ENCODE assay signal across 21 cellular contexts in genomic region chr6:47496935-47497579, GRCh38. TPM values are rescaled to one million over a fixed set of nuclear protein-coding genes. Genes with fewer than 3 reads are reported as not detected.
DNase-seq lines count a peak whose midpoint lies in the region; ATAC-seq, FAIRE-seq and TF ChIP-seq lines count a peak whose summit lies in the region.
"Had no signal": no experiment of that assay in that cellular context is flagged by ENCODE, and none has a peak within 500 bp of the region (broad histone marks: within the 10 kb centered on the region; RNA-seq: fewer than 3 reads in every experiment).

No MANE protein-coding gene starts in this region.

- H3K4me1 ChIP-seq in H9 (ENCODE audit: insufficient read depth, low read length) (peaks cover 8% of the 10 kb centered on the region; the same call in 1 of the 2 replicates), left lung (peaks cover 0 to 6% of the 10 kb centered on the region in 2 donors), MM.1S (ENCODE audit: low read length) (no peaks in the 10 kb centered on the region)

- peak; percentile 39 for FAIRE-seq in endometrium (lab: Jason Lieb, UNC)

- no peak overlapping the region for H3K4me3 ChIP-seq in left lung
- H3K4me3 ChIP-seq in MM.1S (ENCODE audit: low read length): no peak overlapping the region
- H3K4me3 ChIP-seq: MG63, SK-N-MC had no signal

- H3K4me2 ChIP-seq in H9 (ENCODE audit: insufficient read depth, insufficient read length, low read length) (no peak overlapping the region), MM.1S (ENCODE audit: low read depth, low read length) (no peak overlapping the region)

- H3K9me2 ChIP-seq in MM.1S (replicated peaks; ENCODE audit: insufficient read depth, low read length): no peaks in the 10 kb centered on the region

- H3K14ac ChIP-seq in H9 (ENCODE audit: insufficient read depth, low read length): no peak overlapping the region

- no peak overlapping the region for H3K18ac ChIP-seq in H9 (ENCODE audit: insufficient read length, low read depth, low read length)

- H3T11ph ChIP-seq in H9 (ENCODE audit: low read length): no peak overlapping the region

- H3K27me3 Mint-ChIP-seq in H9 (ENCODE audit: low read depth) (no peaks in the 10 kb centered on the region), WTC11 (ENCODE audit: low read depth) (no peaks in the 10 kb centered on the region), progenitor cell of endocrine pancreas (no peaks in the 10 kb centered on the region)
- H3K27me3 Mint-ChIP-seq: CD4-positive, alpha-beta memory T cell had no signal

- no CpG with 5 or more reads among the region's 8 CpGs for WGBS in H9 (ENCODE audit: extremely low coverage, insufficient read length, low lambda C conversion rate)

- no peak overlapping the region for H4K5ac ChIP-seq in H9 (ENCODE audit: insufficient read length, low read depth, low read length)

- peaks cover 69 to 83% of the 10 kb centered on the region in 2 experiments for H3K4me1 Mint-ChIP-seq in H9
- peaks cover 94% of the 10 kb centered on the region for H3K4me1 Mint-ChIP-seq in WTC11
- H3K4me1 Mint-ChIP-seq in progenitor cell of endocrine pancreas (ENCODE audit: low read depth): peaks cover 26% of the 10 kb centered on the region

- no peaks in the 10 kb centered on the region for H3F3A ChIP-seq in MM.1S (ENCODE audit: insufficient read depth, low read length)

- no peak overlapping the region for H2AK5ac ChIP-seq in H9 (ENCODE audit: insufficient read length, low read length)

- H3K36me3 ChIP-seq in left lung (no peaks in the 10 kb centered on the region), MM.1S (replicated peaks; ENCODE audit: insufficient read depth, low read length) (no peaks in the 10 kb centered on the region)
- H3K36me3 ChIP-seq: MG63 had no signal

- no peak overlapping the region for H2BK5ac ChIP-seq in H9 (ENCODE audit: insufficient read length, low read length)

- H3K27me3 ChIP-seq in H9 (ENCODE audit: insufficient read depth, low read length) (no peaks in the 10 kb centered on the region), left lung (no peaks in the 10 kb centered on the region), MM.1S (replicated peaks; ENCODE audit: insufficient read depth, low read length) (no peaks in the 10 kb centered on the region)
- H3K27me3 ChIP-seq: MG63 had no signal

- H3K9me3 ChIP-seq in H9 (ENCODE audit: control insufficient read depth, low read depth, low read length) (no peaks in the 10 kb centered on the region), left lung (no peaks in the 10 kb centered on the region), MM.1S (replicated peaks; ENCODE audit: insufficient read depth, low read length) (no peaks in the 10 kb centered on the region)
- H3K9me3 ChIP-seq: MG63 had no signal

- ATAC-seq in WTC11 (no peak), left lung (no peak)
- ATAC-seq: Panc1 had no signal

- no peak overlapping the region for H4K91ac ChIP-seq in H9 (ENCODE audit: insufficient read length, low read depth, low read length)

- H3K4me3 Mint-ChIP-seq in H9 (no peak overlapping the region), WTC11 (no peak overlapping the region), progenitor cell of endocrine pancreas (ENCODE audit: low read depth) (no peak overlapping the region)

- H3K27ac ChIP-seq in H9 (ENCODE audit: insufficient read length, low read depth, low read length) (no peak overlapping the region), left lung (no peak overlapping the region), MM.1S (ENCODE audit: low read length) (no peak overlapping the region)
- H3K27ac ChIP-seq: SK-N-MC had no signal

- H3K36me3 Mint-ChIP-seq in H9 (ENCODE audit: insufficient read depth in 1 of 3, low read depth in 3 of 3) (no peaks in the 10 kb centered on the region; a peak in 1 of 7 replicates), WTC11 (no peaks in the 10 kb centered on the region), progenitor cell of endocrine pancreas (ENCODE audit: insufficient read depth) (peaks cover 6% of the 10 kb centered on the region)

- peaks cover 4% of the 10 kb centered on the region for H3K79me1 ChIP-seq in H9 (ENCODE audit: insufficient read depth, low read depth, low read length, poor library complexity, severe bottlenecking)

- H2BK12ac ChIP-seq in H9 (ENCODE audit: insufficient read length, low read depth, low read length): no peak overlapping the region

- H3K9ac ChIP-seq in H9 (ENCODE audit: extremely low read depth, insufficient read length, low read length) (no peak overlapping the region), MM.1S (ENCODE audit: low read length) (no peak overlapping the region)

- intact Hi-C loops in left lung (cut with DNase I): no loop called here

- H4K8ac ChIP-seq in H9 (replicated peaks; ENCODE audit: insufficient read length, low read depth, low read length): no peak overlapping the region

- no peak overlapping the region for H2BK20ac ChIP-seq in H9 (ENCODE audit: low read depth, low read length, poor library complexity, severe bottlenecking)

- peak overlapping the region in 2 of 3 experiments; percentile 81; a peak in 4 of 7 replicates for H3K27ac Mint-ChIP-seq in H9
- peak overlapping the region; percentile 64 for H3K27ac Mint-ChIP-seq in WTC11
- H3K27ac Mint-ChIP-seq in progenitor cell of endocrine pancreas: peak overlapping the region; percentile 76

- H3K79me2 ChIP-seq in H9 (ENCODE audit: insufficient read depth, low read length): peaks cover 55% of the 10 kb centered on the region
- peaks cover 100% of the 10 kb centered on the region for H3K79me2 ChIP-seq in MM.1S (ENCODE audit: low read length)

- H3K23me2 ChIP-seq in H9 (ENCODE audit: insufficient read length, low read depth, low read length, poor library complexity, severe bottlenecking): no peaks in the 10 kb centered on the region

- no peak overlapping the region for H3K4ac ChIP-seq in H9 (ENCODE audit: low read depth, low read length)

- H3K56ac ChIP-seq in H9 (ENCODE audit: insufficient read length, low read depth, low read length): no peak overlapping the region

- TF ChIP-seq CTCF in H9 (conservative IDR thresholded peaks at IDR 0.05) (no peak), WTC11 (IDR thresholded peaks at IDR 0.05) (no peak), progenitor cell of endocrine pancreas (IDR thresholded peaks at IDR 0.05; ENCODE audit: unreplicated experiment) (no peak), left lung (IDR thresholded peaks at IDR 0.05) (no peak), MM.1S (IDR thresholded peaks at IDR 0.05; ENCODE audit: low read length) (no peak)

- POLR2A ChIA-PET in WTC11 (lab: Charles Lee): no interaction called here

- H2BK15ac ChIP-seq in H9 (ENCODE audit: low read depth, low read length): no peak overlapping the region

- H2BK120ac ChIP-seq in H9 (ENCODE audit: low read depth, low read length, poor library complexity, severe bottlenecking): no peak overlapping the region

- H2AFZ ChIP-seq in H9 (ENCODE audit: low read length) (no peak overlapping the region), MM.1S (ENCODE audit: low read length) (no peak overlapping the region)

- no peak overlapping the region for H3K23ac ChIP-seq in H9 (ENCODE audit: insufficient read length, low read depth, low read length)

- no peaks in the 10 kb centered on the region for H3K9me3 Mint-ChIP-seq in H9
- H3K9me3 Mint-ChIP-seq in WTC11: no peaks in the 10 kb centered on the region
- no peaks in the 10 kb centered on the region for H3K9me3 Mint-ChIP-seq in progenitor cell of endocrine pancreas (ENCODE audit: low read depth)
- H3K9me3 Mint-ChIP-seq: CD4-positive, alpha-beta memory T cell had no signal

- CTCF ChIA-PET in WTC11 (lab: Charles Lee): no interaction called here

- no peaks in the 10 kb centered on the region for H4K20me1 ChIP-seq in H9 (ENCODE audit: control insufficient read depth, insufficient read depth, insufficient read length)
- peaks cover 5% of the 10 kb centered on the region; the same call in 1 of the 2 replicates for H4K20me1 ChIP-seq in MM.1S (ENCODE audit: insufficient read depth, low read length)

- DNase-seq in H9 (no peak), WTC11 (ENCODE audit: low spot score) (no peak), progenitor cell of endocrine pancreas (ENCODE audit: low spot score, unreplicated experiment) (no peak), NCI-H146 treated with DMSO at 0.1 percent for 48 hours (lab: John Stamatoyannopoulos, UW; ENCODE audit: unreplicated experiment) (no peak), left lung (no peak), MM.1S (no peak)
- DNase-seq: C1 segment of cervical spinal cord; CD4-positive, alpha-beta memory T cell; COR-L47; DMS79; EL; KG1; MG63; NCI-H1694; NCI-H2029 treated with DMSO at 0.1 percent for 48 hours; NCI-H2227 treated with DMSO at 0.1 percent for 48 hours; NCI-H526 treated with DMSO at 0.1 percent for 48 hours; SHP77 treated with DMSO at 0.1 percent for 48 hours had no signal

TF ChIP-seq in WTC11, 78 proteins besides CTCF, POLR2A, EP300 and RAD21 (continues in another document):
- TF ChIP-seq JAZF1 (CRISPR knock-in tag; IDR thresholded peaks at IDR 0.05) (no peak), NFE2L1 (CRISPR knock-in tag; IDR thresholded peaks at IDR 0.05) (no peak), ZNF121 (CRISPR knock-in tag; IDR thresholded peaks at IDR 0.05) (peak; percentile 83; the same call in 1 of the 2 replicates), NR2C2 (CRISPR knock-in tag; IDR thresholded peaks at IDR 0.05) (no peak), ZNF512 (CRISPR knock-in tag; IDR thresholded peaks at IDR 0.05; ENCODE audit: borderline replicate concordance) (0 out of 2 replicates have a peak, but pooled peaks have one; percentile 45)

RNA-seq across cellular contexts. Expression of gene CD2AP, which starts 19.5 kb away (rescaled TPM):
- total RNA-seq in H9 (2021): 50.1 and 50.5 TPM in 2 replicates
- 62.3 to 77.0 TPM (median 62.3 TPM) in 3 replicates for total RNA-seq in WTC11 (2021)
- total RNA-seq in progenitor cell of endocrine pancreas: 47.7 and 50.6 TPM in 2 replicates
- total RNA-seq in left lung: 10 to 100 TPM; 38.8 to 46.0 TPM
